10 cellular contexts compared by ENCODE assay signal in genomic region chr6:148507774-148508173, GRCh38.
DNase-seq lines count a peak whose midpoint lies in the region; ATAC-seq, FAIRE-seq and TF ChIP-seq lines count a peak whose summit lies in the region.
"Had no signal": no experiment of that assay in that cellular context is flagged by ENCODE, and none has a peak within 500 bp of the region (broad histone marks: within the 10 kb centered on the region; RNA-seq: fewer than 3 reads in every experiment).

No MANE protein-coding gene starts in this region.

- H3K27me3 Mint-ChIP-seq in GM23338 (ENCODE audit: insufficient read depth, low read depth, poor library complexity) = peaks cover 4% of the 10 kb centered on the region

- H3K4me1 Mint-ChIP-seq in GM23338 = peaks cover 27% of the 10 kb centered on the region

- no peaks in the 10 kb centered on the region for H3K27me3 ChIP-seq in GM23338 (ENCODE audit: insufficient read depth)
- no peaks in the 10 kb centered on the region for H3K27me3 ChIP-seq in skeletal muscle tissue (ENCODE audit: control insufficient read depth in 3 of 3, insufficient read depth in 3 of 3, low read length in 3 of 3)

- FAIRE-seq in kidney (lab: Jason Lieb, UNC) = no peak

- POLR2A ChIA-PET in OCI-LY7 (lab: Charles Lee) = no interaction called here

- no peaks in the 10 kb centered on the region for H3K36me3 ChIP-seq in GM23338 (ENCODE audit: insufficient read depth)
- H3K36me3 ChIP-seq in kidney (ENCODE audit: control insufficient read depth in 1 of 2, insufficient read depth in 2 of 2, low read length in 2 of 2) = no peaks in the 10 kb centered on the region
- H3K36me3 ChIP-seq in skeletal muscle tissue (ENCODE audit: control insufficient read depth in 3 of 3, insufficient read depth in 3 of 3, low read length in 3 of 3) = no peaks in the 10 kb centered on the region
- no peaks in the 10 kb centered on the region for H3K36me3 ChIP-seq in OCI-LY7 (ENCODE audit: insufficient read depth, low read length)

- TF ChIP-seq CTCF in GM23338 (conservative IDR thresholded peaks at IDR 0.05; ENCODE audit: low read depth in 2 of 2) (no peak), cardiac fibroblast (IDR thresholded peaks at IDR 0.05; ENCODE audit: low read depth, low read length) (no peak), kidney (IDR thresholded peaks at IDR 0.05; ENCODE audit: borderline replicate concordance, extremely low read depth, insufficient read depth) (no peak), OCI-LY7 (conservative IDR thresholded peaks at IDR 0.05; ENCODE audit: low read length) (no peak)

- H3K27ac Mint-ChIP-seq in GM23338 = no peak overlapping the region
- H3K27ac Mint-ChIP-seq: activated CD4-positive, alpha-beta memory T cell treated with anti-CD3 and anti-CD28 coated beads for 36 hours; natural killer cell treated with Interleukin-12 subunit alpha and Interleukin-12 subunit beta and Interleukin-15 and Interleukin-18, amount 100 ng/mL, for 72 hours had no signal

- H3K36me3 Mint-ChIP-seq in GM23338 (ENCODE audit: low read depth) = no peaks in the 10 kb centered on the region
- H3K36me3 Mint-ChIP-seq: activated CD4-positive, alpha-beta memory T cell treated with anti-CD3 and anti-CD28 coated beads for 36 hours; natural killer cell treated with Interleukin-12 subunit alpha and Interleukin-12 subunit beta and Interleukin-15 and Interleukin-18, amount 100 ng/mL, for 72 hours had no signal

- intact Hi-C loops in kidney (cut with DNase I) = no loop called here
- intact Hi-C loops in OCI-LY7 (cut with micrococcal nuclease; ENCODE audit: unreplicated experiment) = no loop called here

- 0 out of 2 replicates have a peak, but pooled peaks cover 4% of the 10 kb centered on the region for H4K20me1 ChIP-seq in GM23338 (replicated peaks; ENCODE audit: insufficient read depth)
- H4K20me1 ChIP-seq in OCI-LY7 (ENCODE audit: insufficient read depth, low read length) = no peaks in the 10 kb centered on the region

- peak overlapping the region; percentile 2 for H3K27ac ChIP-seq in GM23338 (ENCODE audit: low read depth)
- H3K27ac ChIP-seq in kidney (ENCODE audit: low read depth in 2 of 2, low read length in 2 of 2) = peak overlapping the region; percentile 67 to 71
- peak overlapping the region; percentile 77 for H3K27ac ChIP-seq in skeletal muscle tissue (ENCODE audit: low read depth, low read length)
- H3K27ac ChIP-seq in OCI-LY7 (ENCODE audit: low read depth, low read length, poor library complexity, severe bottlenecking) = no peak overlapping the region

- CTCF ChIA-PET in OCI-LY7 (lab: Charles Lee; ENCODE audit: unreplicated experiment) = no interaction called here

- H3F3A ChIP-seq in GM23338 (replicated peaks; ENCODE audit: low read depth) = no peaks in the 10 kb centered on the region

- ATAC-seq in GM23338 (no peak), HG03159 (IDR thresholded peaks at IDR 0.05; ENCODE audit: unreplicated experiment) (no peak)
- ATAC-seq: natural killer cell treated with Interleukin-12 subunit alpha and Interleukin-12 subunit beta and Interleukin-15 and Interleukin-18, amount 100 ng/mL, for 72 hours had no signal

- peaks cover 7% of the 10 kb centered on the region for H3K79me2 ChIP-seq in GM23338 (replicated peaks; ENCODE audit: insufficient read depth)
- no peaks in the 10 kb centered on the region for H3K79me2 ChIP-seq in OCI-LY7 (ENCODE audit: insufficient read depth, low read depth, low read length)

- H3K4me1 ChIP-seq in GM23338 (ENCODE audit: insufficient read depth) (peaks cover 21% of the 10 kb centered on the region), kidney (ENCODE audit: control insufficient read depth in 1 of 2, insufficient read depth in 1 of 2, low read depth in 1 of 2, low read length in 2 of 2) (peaks cover 0 to 4% of the 10 kb centered on the region in 2 donors), skeletal muscle tissue (ENCODE audit: control insufficient read depth in 3 of 3, insufficient read depth in 3 of 3, low read length in 3 of 3) (peaks cover 15 to 25% (median 18%) of the 10 kb centered on the region in 3 donors), OCI-LY7 (ENCODE audit: insufficient read depth, low read length, poor library complexity, severe bottlenecking) (no peaks in the 10 kb centered on the region)

- DNase-seq in GM23338 (ENCODE audit: low spot score) = no peak
- DNase-seq in cardiac fibroblast (ENCODE audit: low read depth in 2 of 2) = peak; percentile 62 to 68
- DNase-seq in kidney = no peak
- DNase-seq in epidermal melanocyte (ENCODE audit: insufficient read length, low spot score) = no peak
- DNase-seq in activated CD4-positive, alpha-beta T cell treated with anti-CD3 and anti-CD28 coated beads, Interleukin-2, amount 50 U/mL, for 48 hours = no peak
- DNase-seq in OCI-LY7 (ENCODE audit: low spot score) = no peak
- DNase-seq: activated CD4-positive, alpha-beta memory T cell treated with anti-CD3 and anti-CD28 coated beads for 36 hours had no signal

- H3K9me3 Mint-ChIP-seq in GM23338 = no peaks in the 10 kb centered on the region
- H3K9me3 Mint-ChIP-seq: activated CD4-positive, alpha-beta memory T cell treated with anti-CD3 and anti-CD28 coated beads for 36 hours; natural killer cell treated with Interleukin-12 subunit alpha and Interleukin-12 subunit beta and Interleukin-15 and Interleukin-18, amount 100 ng/mL, for 72 hours had no signal

- no peak overlapping the region for H3K4me3 ChIP-seq in GM23338
- no peak overlapping the region for H3K4me3 ChIP-seq in cardiac fibroblast (replicated peaks in 1 of 2; ENCODE audit: low read depth in 2 of 2, low read length in 2 of 2)
- peak overlapping the region in 1 of 2 donors; percentile 49 for H3K4me3 ChIP-seq in kidney (ENCODE audit: low read length in 2 of 2)
- H3K4me3 ChIP-seq in skeletal muscle tissue (ENCODE audit: low read length in 3 of 3) = peak overlapping the region in 2 of 3 donors; percentile 14 to 82
- H3K4me3 ChIP-seq in OCI-LY7 (ENCODE audit: low read depth, low read length, poor library complexity, severe bottlenecking) = no peak overlapping the region

- H3K9me2 ChIP-seq in GM23338 (ENCODE audit: insufficient read depth) (no peaks in the 10 kb centered on the region), OCI-LY7 (ENCODE audit: insufficient read depth, low read length) (no peaks in the 10 kb centered on the region)

- H2AFZ ChIP-seq in GM23338 (no peak overlapping the region), OCI-LY7 (ENCODE audit: low read length) (no peak overlapping the region)

- H3K4me3 Mint-ChIP-seq in GM23338 = no peak overlapping the region; the same call in 2 of the 3 replicates
- H3K4me3 Mint-ChIP-seq: activated CD4-positive, alpha-beta memory T cell treated with anti-CD3 and anti-CD28 coated beads for 36 hours; natural killer cell treated with Interleukin-12 subunit alpha and Interleukin-12 subunit beta and Interleukin-15 and Interleukin-18, amount 100 ng/mL, for 72 hours had no signal

- H3K9me3 ChIP-seq in kidney (ENCODE audit: control insufficient read depth in 1 of 2, low read length in 2 of 2) = no peaks in the 10 kb centered on the region
- no peaks in the 10 kb centered on the region for H3K9me3 ChIP-seq in skeletal muscle tissue (ENCODE audit: control insufficient read depth in 3 of 3, low read length in 3 of 3)
- no peaks in the 10 kb centered on the region for H3K9me3 ChIP-seq in OCI-LY7 (ENCODE audit: low read length)

- no TSS peak for BruUV-seq in OCI-LY7 (replicated peaks; lab: Mats Ljungman, UMichigan)

- H3K4me2 ChIP-seq in GM23338 = no peak overlapping the region
- H3K4me2 ChIP-seq in OCI-LY7 (ENCODE audit: low read length) = no peak overlapping the region

- H3K9ac ChIP-seq in kidney (ENCODE audit: low read length in 2 of 2) = peak overlapping the region in 1 of 2 donors; percentile 59
- peak overlapping the region in 1 of 3 donors; percentile 33 for H3K9ac ChIP-seq in skeletal muscle tissue (ENCODE audit: low read depth in 1 of 3, low read length in 3 of 3)

TF ChIP-seq in GM23338, 12 proteins besides CTCF, POLR2A, EP300 and RAD21 (continues in another document):
- TF ChIP-seq NANOG (IDR thresholded peaks at IDR 0.05; ENCODE audit: borderline replicate concordance) = no peak

Comparison
In these comparisons a context has a peak if more than half of its experiments do, and no peak if none do; other contexts are left out.
1. DNase-seq: peak in cardiac fibroblast (2 of 2); none in GM23338 (single experiment), kidney (single experiment), epidermal melanocyte (single experiment), activated CD4-positive, alpha-beta T cell treated with anti-CD3 and anti-CD28 coated beads, Interleukin-2, amount 50 U/mL, for 48 hours (0 of 2) and OCI-LY7 (single experiment).
2. H3K4me3 ChIP-seq: peak in skeletal muscle tissue (2 of 3); none in GM23338 (single experiment), cardiac fibroblast (0 of 2) and OCI-LY7 (single experiment).